In the genomic region with DNA sequence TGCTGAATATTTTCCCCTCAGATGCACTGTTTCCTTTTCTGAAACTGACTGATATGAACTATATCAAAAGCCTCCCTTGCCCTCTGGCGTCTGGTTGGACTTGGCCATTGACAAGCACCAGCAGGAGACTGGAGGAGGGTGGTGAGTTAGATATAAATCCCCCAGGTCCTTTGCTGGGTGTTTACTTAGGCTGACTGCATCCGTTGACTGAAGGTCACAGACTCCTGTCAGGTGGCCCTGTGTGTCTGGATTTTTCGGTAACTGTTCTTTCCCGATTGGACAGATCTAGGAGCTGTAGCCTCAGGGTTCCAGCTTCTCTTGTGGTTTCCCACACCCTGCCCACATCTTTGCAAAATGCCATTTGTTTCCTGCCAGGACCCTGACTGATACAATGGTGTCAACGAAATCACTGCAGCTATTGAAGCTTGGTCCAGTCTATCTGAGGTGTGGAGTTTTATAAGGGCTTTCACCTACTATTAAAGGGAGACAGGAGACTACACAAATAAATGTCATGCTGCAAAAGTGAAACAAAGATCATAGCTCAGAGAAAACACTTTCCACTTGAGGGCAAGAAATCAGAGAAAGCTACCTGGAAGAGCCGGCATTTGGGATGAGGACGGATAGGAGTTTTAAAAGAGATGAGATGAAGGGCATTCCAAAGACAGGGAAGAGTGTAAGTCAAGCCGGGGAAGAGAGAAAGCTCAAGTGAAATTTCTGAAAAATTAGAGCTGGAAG, we compare ENCODE assay signal across 8 cellular contexts. TPM values are rescaled to one million over a fixed set of nuclear protein-coding genes. Genes with fewer than 3 reads are reported as not detected.
DNase-seq lines count a peak whose midpoint lies in the region; ATAC-seq and TF ChIP-seq lines count a peak whose summit lies in the region.

No MANE protein-coding gene starts in this region.

- no peaks in the 10 kb centered on the region for H3K9me3 ChIP-seq in CD8-positive, alpha-beta T cell (ENCODE audit: low read length)
- H3K9me3 ChIP-seq in HUES64 (ENCODE audit: insufficient read depth, low read depth, low read length) (no peaks in the 10 kb centered on the region), iPS-15b (ENCODE audit: control insufficient read depth, insufficient read depth, low read length) (no peaks in the 10 kb centered on the region), stomach (no peaks in the 10 kb centered on the region)

- no peak overlapping the region for H3K9ac ChIP-seq in HUES64 (ENCODE audit: low read depth, low read length)
- no peak overlapping the region for H3K9ac ChIP-seq in iPS-15b (ENCODE audit: low read depth, low read length)

- no peaks in the 10 kb centered on the region for H3K27me3 ChIP-seq in CD8-positive, alpha-beta T cell (ENCODE audit: insufficient read depth, low read length)
- H3K27me3 ChIP-seq in HUES64 (ENCODE audit: insufficient read depth, low read length) (peaks cover 17% of the 10 kb centered on the region), iPS-15b (ENCODE audit: control insufficient read depth, insufficient read depth, low read length) (peaks cover 13% of the 10 kb centered on the region), stomach (peaks cover 0 to 5% (median 0%) of the 10 kb centered on the region in 3 donors)

- DNase-seq in CD8-positive, alpha-beta T cell, result no peak
- peak; percentile 19 for DNase-seq in activated CD8-positive, alpha-beta T cell treated with anti-CD3 and anti-CD28 coated beads for 36 hours
- DNase-seq in stomach (peak; percentile 53), NCI-H1694 treated with DMSO at 0.1 percent for 48 hours (lab: John Stamatoyannopoulos, UW) (no peak), mesenteric fat pad (ENCODE audit: low spot score) (no peak)

- H3K27ac ChIP-seq in CD8-positive, alpha-beta T cell (ENCODE audit: low read depth, low read length), result no peak overlapping the region
- H3K27ac ChIP-seq in HUES64 (ENCODE audit: low read depth, low read length) (no peak overlapping the region), stomach (peak overlapping the region; percentile 88 to 96 (median 92))

- TF ChIP-seq POLR2A in stomach (IDR thresholded peaks at IDR 0.05), result no peak

- WGBS in HUES64, result 51% methylated on average over 8 of the region's 8 CpGs
- 13 to 30% (median 15%) methylated on average over 8 of the region's 8 CpGs for whole genome bisulfite sequencing in stomach, 5 donors

- peaks cover 7% of the 10 kb centered on the region for H3K27me3 Mint-ChIP-seq in CD8-positive, alpha-beta T cell (ENCODE audit: low read depth)
- peaks cover 21% of the 10 kb centered on the region for H3K27me3 Mint-ChIP-seq in activated CD8-positive, alpha-beta T cell treated with anti-CD3 and anti-CD28 coated beads for 36 hours

- H3K4me3 Mint-ChIP-seq in CD8-positive, alpha-beta T cell, result peak overlapping the region; percentile 95
- peak overlapping the region; percentile 85 for H3K4me3 Mint-ChIP-seq in activated CD8-positive, alpha-beta T cell treated with anti-CD3 and anti-CD28 coated beads for 36 hours

- TF ChIP-seq CTCF in CD8-positive, alpha-beta T cell (IDR thresholded peaks at IDR 0.05), result no peak
- no peak for TF ChIP-seq CTCF in activated CD8-positive, alpha-beta T cell treated with anti-CD3 and anti-CD28 coated beads for 36 hours (IDR thresholded peaks at IDR 0.05)
- TF ChIP-seq CTCF in stomach (IDR thresholded peaks at IDR 0.05), result peak in 2 of 7 experiments; percentile 3 to 23

- H3K4me3 ChIP-seq in CD8-positive, alpha-beta T cell (ENCODE audit: low read depth, low read length), result no peak overlapping the region
- H3K4me3 ChIP-seq in HUES64 (ENCODE audit: low read length), result peak overlapping the region; percentile 79
- H3K4me3 ChIP-seq in iPS-15b (ENCODE audit: low read depth, low read length), result peak overlapping the region; percentile 82
- peak overlapping the region; percentile 79 to 99 (median 96) for H3K4me3 ChIP-seq in stomach

- H3K4me1 ChIP-seq in CD8-positive, alpha-beta T cell (ENCODE audit: insufficient read depth, low read length), result peaks cover 13% of the 10 kb centered on the region
- H3K4me1 ChIP-seq in HUES64 (ENCODE audit: insufficient read depth, low read length) (peaks cover 18% of the 10 kb centered on the region), iPS-15b (ENCODE audit: control insufficient read depth, insufficient read depth, low read length) (peaks cover 7% of the 10 kb centered on the region), stomach (peaks cover 0 to 42% (median 29%) of the 10 kb centered on the region in 4 donors)

- H3K36me3 Mint-ChIP-seq in CD8-positive, alpha-beta T cell, result peaks cover 3% of the 10 kb centered on the region
- no peaks in the 10 kb centered on the region for H3K36me3 Mint-ChIP-seq in activated CD8-positive, alpha-beta T cell treated with anti-CD3 and anti-CD28 coated beads for 36 hours (ENCODE audit: low read depth)

- H3K27ac Mint-ChIP-seq in CD8-positive, alpha-beta T cell, result no peak overlapping the region
- no peak overlapping the region for H3K27ac Mint-ChIP-seq in activated CD8-positive, alpha-beta T cell treated with anti-CD3 and anti-CD28 coated beads for 36 hours

- TF ChIP-seq EP300 in stomach (IDR thresholded peaks at IDR 0.05), result no peak

- H3K36me3 ChIP-seq in CD8-positive, alpha-beta T cell (ENCODE audit: insufficient read depth, low read length), result no peaks in the 10 kb centered on the region
- H3K36me3 ChIP-seq in HUES64 (ENCODE audit: insufficient read depth, low read length), result no peaks in the 10 kb centered on the region
- no peaks in the 10 kb centered on the region for H3K36me3 ChIP-seq in iPS-15b (ENCODE audit: control insufficient read depth, insufficient read depth, low read length)
- no peaks in the 10 kb centered on the region for H3K36me3 ChIP-seq in stomach

- ATAC-seq in CD8-positive, alpha-beta T cell, result no peak
- no peak for ATAC-seq in activated CD8-positive, alpha-beta T cell treated with anti-CD3 and anti-CD28 coated beads for 36 hours
- no peak for ATAC-seq in GM21619 (IDR thresholded peaks at IDR 0.05; ENCODE audit: unreplicated experiment)

- POLR2A ChIA-PET in CD8-positive, alpha-beta T cell (lab: Charles Lee), result no interaction called here
- POLR2A ChIA-PET in activated CD8-positive, alpha-beta T cell treated with anti-CD3 and anti-CD28 coated beads for 36 hours (lab: Charles Lee), result interaction anchor here (1.1 kb wide), 1 partner anchor 80 kb away, joined by 3 read pairs; no protein-coding TSS in a partner anchor

- peaks cover 4% of the 10 kb centered on the region for H3K9me3 Mint-ChIP-seq in CD8-positive, alpha-beta T cell
- peaks cover 8% of the 10 kb centered on the region for H3K9me3 Mint-ChIP-seq in activated CD8-positive, alpha-beta T cell treated with anti-CD3 and anti-CD28 coated beads for 36 hours

- peaks cover 24% of the 10 kb centered on the region for H3K4me1 Mint-ChIP-seq in CD8-positive, alpha-beta T cell (ENCODE audit: low read depth)
- peaks cover 23% of the 10 kb centered on the region for H3K4me1 Mint-ChIP-seq in activated CD8-positive, alpha-beta T cell treated with anti-CD3 and anti-CD28 coated beads for 36 hours (ENCODE audit: low read depth)

- intact Hi-C loops in CD8-positive, alpha-beta T cell (cut with DNase I, micrococcal nuclease), result loop anchor here in 1 of 2 experiments (10.0 kb wide), 1 partner anchor 1396 kb away; the partner anchor contains the start of gene SIKE1
- intact Hi-C loops in activated CD8-positive, alpha-beta T cell treated with anti-CD3 and anti-CD28 coated beads for 36 hours (cut with micrococcal nuclease), result no loop called here
- intact Hi-C loops in stomach (cut with DNase I; ENCODE audit: low total_unique reads), result no loop called here

- CTCF ChIA-PET in CD8-positive, alpha-beta T cell (lab: Charles Lee), result interaction anchor here (0.8 to 1.1 kb wide), 3 partner anchors 9 to 672 kb away, joined by 3 to 4 read pairs (median 3); no protein-coding TSS in a partner anchor
- CTCF ChIA-PET in activated CD8-positive, alpha-beta T cell treated with anti-CD3 and anti-CD28 coated beads for 36 hours (lab: Charles Lee), result interaction anchor here (1.5 to 1.7 kb wide), 2 partner anchors 15 to 316 kb away, joined by 4 to 5 read pairs; partner anchors contain the start of gene LRIG2

RNA-seq across cellular contexts. Expression of gene MAGI3, which starts 1.5 kb away (rescaled TPM):
- 1 to 10 TPM; 1.7 to 3.2 TPM for total RNA-seq in CD8-positive, alpha-beta T cell
- polyA plus RNA-seq in HUES64 (2013, experiment 1 of 2), result 4.7 TPM
- 7.0 TPM for polyA plus RNA-seq in HUES64 (2013, experiment 2 of 2)
- 1 to 10 TPM; 2.5 to 3.1 TPM for total RNA-seq in activated CD8-positive, alpha-beta T cell treated with anti-CD3 and anti-CD28 coated beads for 36 hours
- total RNA-seq in stomach, result 100 to 1,000 TPM in 2 of 5 donors, 10 to 100 TPM in 3; 45.5 to 225 (median 76.9) TPM
- polyA plus RNA-seq in stomach, result 10 to 100 TPM in 1 of 3 donors, 1 to 10 TPM in 2; 3.5 to 11.6 (median 5.0) TPM
- 7.2 TPM for total RNA-seq in mesenteric fat pad

Comparison
In these comparisons a context has a peak if more than half of its experiments do, and no peak if none do; other contexts are left out.
1. DNase-seq: peak in activated CD8-positive, alpha-beta T cell treated with anti-CD3 and anti-CD28 coated beads for 36 hours (single experiment) and stomach (single experiment); none in CD8-positive, alpha-beta T cell (0 of 7), NCI-H1694 treated with DMSO at 0.1 percent for 48 hours (single experiment) and mesenteric fat pad (single experiment).
2. H3K27ac ChIP-seq: peak in stomach (5 of 5); none in CD8-positive, alpha-beta T cell (single experiment) and HUES64 (single experiment).